In genomic region chr6:35678814-35679213, GRCh38 we compare ENCODE assay signal across 20 cellular contexts. TPM values are rescaled to one million over a fixed set of nuclear protein-coding genes. Genes with fewer than 3 reads are reported as not detected.
DNase-seq lines count a peak whose midpoint lies in the region; ATAC-seq and TF ChIP-seq lines count a peak whose summit lies in the region.
"Had no signal": no experiment of that assay in that cellular context is flagged by ENCODE, and none has a peak within 500 bp of the region (broad histone marks: within the 10 kb centered on the region; RNA-seq: fewer than 3 reads in every experiment).

No MANE protein-coding gene starts in this region.

- TF ChIP-seq CTCF in RWPE2 (IDR thresholded peaks at IDR 0.05; ENCODE audit: poor library complexity, severe bottlenecking) (no peak), coronary artery (IDR thresholded peaks at IDR 0.05) (no peak), uterus (IDR thresholded peaks at IDR 0.05) (no peak), lower lobe of right lung (IDR thresholded peaks at IDR 0.05) (no peak)

- H3K9me3 Mint-ChIP-seq in activated T-cell treated with anti-CD3 and anti-CD28 coated beads, Interleukin-2, amount 50 U/mL, for 72 hours = peaks cover 1 to 2% of the 10 kb centered on the region in 2 donors
- H3K9me3 Mint-ChIP-seq: CD14-positive monocyte, IgD-negative memory B cell had no signal

- H3K36me3 ChIP-seq in RWPE2 (ENCODE audit: low read depth) (peaks cover 90% of the 10 kb centered on the region), skeletal muscle satellite cell (ENCODE audit: insufficient read depth, low read length) (peaks cover 70% of the 10 kb centered on the region), uterus (no peaks in the 10 kb centered on the region), lower lobe of right lung (peaks cover 34% of the 10 kb centered on the region)
- H3K36me3 ChIP-seq: breast epithelium had no signal

- TF ChIP-seq POLR2A in uterus (IDR thresholded peaks at IDR 0.05) = no peak

- H3K4me1 Mint-ChIP-seq in activated T-cell treated with anti-CD3 and anti-CD28 coated beads, Interleukin-2, amount 50 U/mL, for 72 hours (ENCODE audit: low read depth) = peaks cover 91% of the 10 kb centered on the region

- H3K9me3 ChIP-seq in RWPE2 (ENCODE audit: severe bottlenecking) (no peaks in the 10 kb centered on the region), skeletal muscle satellite cell (replicated peaks; ENCODE audit: low read length) (no peaks in the 10 kb centered on the region), uterus (no peaks in the 10 kb centered on the region), lower lobe of right lung (no peaks in the 10 kb centered on the region)
- H3K9me3 ChIP-seq: breast epithelium, right atrium auricular region, suprapubic skin had no signal

- H3K27me3 ChIP-seq in RWPE2 (ENCODE audit: insufficient read depth, poor library complexity, severe bottlenecking) (no peaks in the 10 kb centered on the region), skeletal muscle satellite cell (ENCODE audit: control insufficient read depth, insufficient read depth, low read length) (no peaks in the 10 kb centered on the region), uterus (no peaks in the 10 kb centered on the region), lower lobe of right lung (ENCODE audit: low read depth) (no peaks in the 10 kb centered on the region)
- H3K27me3 ChIP-seq: breast epithelium, right atrium auricular region, suprapubic skin had no signal

- H3K36me3 Mint-ChIP-seq in activated T-cell treated with anti-CD3 and anti-CD28 coated beads, Interleukin-2, amount 50 U/mL, for 72 hours (ENCODE audit: insufficient read depth in 2 of 2) = peaks cover 2 to 14% of the 10 kb centered on the region in 2 donors
- H3K36me3 Mint-ChIP-seq: IgD-negative memory B cell had no signal

- H3K4me3 Mint-ChIP-seq in activated T-cell treated with anti-CD3 and anti-CD28 coated beads, Interleukin-2, amount 50 U/mL, for 72 hours = peak overlapping the region in 1 of 2 donors; percentile 78
- H3K4me3 Mint-ChIP-seq: IgD-negative memory B cell had no signal

- no peak overlapping the region for H3K9ac ChIP-seq in skeletal muscle satellite cell (ENCODE audit: low read depth, low read length)

- ATAC-seq in activated T-cell treated with anti-CD3 and anti-CD28 coated beads, Interleukin-2, amount 50 U/mL, for 72 hours (replicated peaks in 1 of 2) = no peak
- ATAC-seq in RWPE2 (ENCODE audit: low read depth) (no peak), lower lobe of right lung (no peak)

- H3K4me3 ChIP-seq in RWPE2 (ENCODE audit: severe bottlenecking) = no peak overlapping the region
- peak overlapping the region; percentile 12 for H3K4me3 ChIP-seq in coronary artery
- no peak overlapping the region for H3K4me3 ChIP-seq in skeletal muscle satellite cell (ENCODE audit: low read length)
- H3K4me3 ChIP-seq in uterus = no peak overlapping the region
- no peak overlapping the region for H3K4me3 ChIP-seq in lower lobe of right lung
- H3K4me3 ChIP-seq: breast epithelium, right atrium auricular region, suprapubic skin had no signal

- H3K4me2 ChIP-seq in skeletal muscle satellite cell (ENCODE audit: low read length) = peak overlapping the region; percentile 50

- no peak for DNase-seq in activated T-cell treated with anti-CD3 and anti-CD28 coated beads, Interleukin-2, amount 50 U/mL, for 72 hours
- DNase-seq in activated T-cell treated with anti-CD3 and anti-CD28 coated beads for 4 hours = no peak
- DNase-seq in RWPE2 (ENCODE audit: low spot score) = no peak
- DNase-seq in coronary artery (ENCODE audit: low spot score) = no peak
- DNase-seq in uterus = no peak
- DNase-seq in occipital lobe (lab: John Stamatoyannopoulos, UW) = no peak
- DNase-seq in lower lobe of right lung = no peak
- DNase-seq: ACHN; activated CD4-positive, alpha-beta T cell treated with anti-CD3 and anti-CD28 coated beads, Interleukin-2, amount 50 U/mL, for 4 hours; activated T-cell treated with anti-CD3 and anti-CD28 coated beads, Interleukin-2, amount 50 U/mL, for 1 hour; GF-D8; head of caudate nucleus; NCI-H774; SHP77 had no signal

- intact Hi-C loops in uterus (cut with DNase I; ENCODE audit: low total_unique reads) (no loop called here), lower lobe of right lung (cut with DNase I) (no loop called here)

- H3K27me3 Mint-ChIP-seq in activated T-cell treated with anti-CD3 and anti-CD28 coated beads, Interleukin-2, amount 50 U/mL, for 72 hours (ENCODE audit: low read depth) = no peaks in the 10 kb centered on the region
- H3K27me3 Mint-ChIP-seq: IgD-negative memory B cell had no signal

- peaks cover 56% of the 10 kb centered on the region for H3K4me1 ChIP-seq in RWPE2 (ENCODE audit: insufficient read depth, poor library complexity, severe bottlenecking)
- H3K4me1 ChIP-seq in skeletal muscle satellite cell (ENCODE audit: control insufficient read depth, insufficient read depth, low read length) = peaks cover 65% of the 10 kb centered on the region
- no peaks in the 10 kb centered on the region for H3K4me1 ChIP-seq in uterus
- H3K4me1 ChIP-seq in lower lobe of right lung = peaks cover 79% of the 10 kb centered on the region
- H3K4me1 ChIP-seq: breast epithelium had no signal

- peak overlapping the region; percentile 92 for H3K27ac Mint-ChIP-seq in activated T-cell treated with anti-CD3 and anti-CD28 coated beads, Interleukin-2, amount 50 U/mL, for 72 hours
- H3K27ac Mint-ChIP-seq: IgD-negative memory B cell had no signal

- H3K27ac ChIP-seq in RWPE2 (ENCODE audit: poor library complexity, severe bottlenecking) (peak overlapping the region; percentile 56), coronary artery (no peak overlapping the region), uterus (peak overlapping the region in 1 of 2 donors; percentile 36), lower lobe of right lung (no peak overlapping the region)
- H3K27ac ChIP-seq: breast epithelium, right atrium auricular region, suprapubic skin had no signal

RNA-seq across cellular contexts. Expression of gene FKBP5, which starts 9.9 kb away (rescaled TPM):
- total RNA-seq in activated T-cell treated with anti-CD3 and anti-CD28 coated beads, Interleukin-2, amount 50 U/mL, for 72 hours = 100 to 1,000 TPM; 106 to 120 TPM
- 45.9 and 52.2 TPM in 2 replicates for total RNA-seq in skeletal muscle satellite cell (2012; rRNA removed)
- 100 to 1,000 TPM in 2 of 4 donors, 10 to 100 TPM in 2; 35.1 to 197 (median 84.5) TPM for total RNA-seq in uterus
- total RNA-seq in occipital lobe = 3.1 TPM
- 128 TPM for total RNA-seq in lower lobe of right lung

RNA-seq across cellular contexts. Expression of gene ARMC12, which starts 58.0 kb away (rescaled TPM):
- 1 to 10 TPM; 4.5 to 5.2 TPM for total RNA-seq in activated T-cell treated with anti-CD3 and anti-CD28 coated beads, Interleukin-2, amount 50 U/mL, for 72 hours
- total RNA-seq in skeletal muscle satellite cell (2012; rRNA removed) = 0.25 and 0.66 TPM in 2 replicates
- total RNA-seq in uterus = 1 to 10 TPM in 2 of 4 donors, not detected in 2; 1.6 TPM
- total RNA-seq in occipital lobe = 0.47 TPM
- total RNA-seq in lower lobe of right lung = not detected
